Comparison of ENCODE assay signal across 11 cellular contexts in the genomic region with DNA sequence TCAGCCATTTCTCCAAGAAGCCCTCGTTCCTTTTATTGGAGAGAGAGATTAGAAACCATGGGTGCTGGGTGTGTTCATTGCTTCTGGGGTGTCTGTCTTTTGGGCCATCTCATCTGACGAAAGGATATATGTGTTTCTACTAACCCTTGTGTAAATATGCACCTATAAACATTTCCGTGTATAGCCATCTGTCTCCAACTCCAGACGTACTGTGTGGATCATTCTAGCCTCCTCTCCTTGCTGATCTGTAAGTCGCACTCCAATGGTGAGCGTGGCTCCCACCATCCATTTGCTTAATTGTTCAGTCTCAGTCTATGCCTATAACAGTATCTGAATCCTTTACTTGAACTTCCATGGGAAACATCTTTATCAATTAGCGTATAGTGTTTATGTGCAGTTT. TPM values are rescaled to one million over a fixed set of nuclear protein-coding genes. Genes with fewer than 3 reads are reported as not detected.
DNase-seq lines count a peak whose midpoint lies in the region; ATAC-seq and TF ChIP-seq lines count a peak whose summit lies in the region.
"Had no signal": no experiment of that assay in that cellular context is flagged by ENCODE, and none has a peak within 500 bp of the region (broad histone marks: within the 10 kb centered on the region; RNA-seq: fewer than 3 reads in every experiment).

No MANE protein-coding gene starts in this region.

- no peaks in the 10 kb centered on the region for H4K20me1 ChIP-seq in DOHH2 (ENCODE audit: control insufficient read depth, insufficient read depth, low read depth, low read length)

- H3K4me2 ChIP-seq in DOHH2 (ENCODE audit: low read length) = peak overlapping the region; percentile 74

- H3K27ac ChIP-seq in ACC112 (ENCODE audit: low read depth, low read length) (no peak overlapping the region), DOHH2 (ENCODE audit: low read depth, low read length) (no peak overlapping the region)

- H3K79me2 ChIP-seq in ACC112 (ENCODE audit: control insufficient read depth, insufficient read depth, low read length, unreplicated experiment) (peaks cover 33% of the 10 kb centered on the region), DOHH2 (ENCODE audit: control insufficient read depth, low read length) (peaks cover 47% of the 10 kb centered on the region)

- no peaks in the 10 kb centered on the region for H3K27me3 ChIP-seq in ACC112 (ENCODE audit: insufficient read depth, low read length)
- H3K27me3 ChIP-seq in DOHH2 (ENCODE audit: control insufficient read depth, low read length) = no peaks in the 10 kb centered on the region

- no peaks in the 10 kb centered on the region for H3K9me3 ChIP-seq in DOHH2 (ENCODE audit: control insufficient read depth, insufficient read depth, low read length)

- intact Hi-C loops in left ventricle myocardium superior (cut with micrococcal nuclease) = no loop called here

- ATAC-seq in HG03378 (IDR thresholded peaks at IDR 0.05; ENCODE audit: unreplicated experiment) (no peak), left ventricle myocardium superior (no peak)

- H3K9me2 ChIP-seq in DOHH2 (replicated peaks; ENCODE audit: control insufficient read depth, low read length) = no peaks in the 10 kb centered on the region

- H3K4me3 ChIP-seq in ACC112 (ENCODE audit: low read depth, low read length) (peak overlapping the region; percentile 80), DOHH2 (ENCODE audit: low read length) (peak overlapping the region; percentile 89), fibroblast of villous mesenchyme (ENCODE audit: low read depth, low read length) (peak overlapping the region; percentile 82)

- no peak for TF ChIP-seq CTCF in DOHH2 (IDR thresholded peaks at IDR 0.05; ENCODE audit: low read depth, low read length, poor library complexity, severe bottlenecking)
- TF ChIP-seq CTCF in fibroblast of villous mesenchyme (IDR thresholded peaks at IDR 0.05; ENCODE audit: insufficient read depth, low read depth, low read length) = no peak

- no peaks in the 10 kb centered on the region; the same call in 1 of the 2 replicates for H3K36me3 ChIP-seq in ACC112 (ENCODE audit: insufficient read depth, low read length)
- H3K36me3 ChIP-seq in DOHH2 (ENCODE audit: control insufficient read depth, low read length) = peaks cover 37% of the 10 kb centered on the region

- H2AFZ ChIP-seq in ACC112 (ENCODE audit: low read length, unreplicated experiment) = no peak overlapping the region

- peak; percentile 5 for DNase-seq in OCI-M2 (lab: John Stamatoyannopoulos, UW; ENCODE audit: unreplicated experiment)
- no peak for DNase-seq in fibroblast of villous mesenchyme (ENCODE audit: low read depth)
- DNase-seq in iPS-NIHi7 (ENCODE audit: extremely low spot score) = no peak
- DNase-seq in left ventricle myocardium superior = no peak
- DNase-seq in activated CD4-positive, alpha-beta T cell treated with anti-CD3 and anti-CD28 coated beads for 4 hours = no peak
- DNase-seq: activated CD8-positive, alpha-beta memory T cell treated with anti-CD3 and anti-CD28 coated beads, Interleukin-2, amount 50 U/mL, for 48 hours; retina; T-helper 1 cell had no signal

- H3F3A ChIP-seq in DOHH2 (ENCODE audit: control insufficient read depth, insufficient read depth) = 0 out of 2 replicates have a peak, but pooled peaks cover 5% of the 10 kb centered on the region

- H3K4me1 ChIP-seq in ACC112 (ENCODE audit: control insufficient read depth, insufficient read depth, low read length, unreplicated experiment) (peaks cover 14% of the 10 kb centered on the region), DOHH2 (ENCODE audit: control insufficient read depth, low read length) (peaks cover 19% of the 10 kb centered on the region)

RNA-seq across cellular contexts. Expression of gene RBFA, which starts 1.8 kb away (rescaled TPM):
- total RNA-seq in fibroblast of villous mesenchyme (22.5 and 27.4 TPM in 2 replicates), left ventricle myocardium superior (23.4 TPM)

RNA-seq across cellular contexts. Expression of gene TXNL4A, which starts 47.6 kb away (rescaled TPM):
- total RNA-seq in fibroblast of villous mesenchyme (46.6 and 59.9 TPM in 2 replicates), left ventricle myocardium superior (91.0 TPM)
